ENCODE assay signal across 19 cellular contexts in genomic region chr4:1896658-1896991, GRCh38. TPM values are rescaled to one million over a fixed set of nuclear protein-coding genes. Genes with fewer than 3 reads are reported as not detected.
DNase-seq lines count a peak whose midpoint lies in the region; ATAC-seq, FAIRE-seq and TF ChIP-seq lines count a peak whose summit lies in the region.
"Had no signal": no experiment of that assay in that cellular context is flagged by ENCODE, and none has a peak within 500 bp of the region (broad histone marks: within the 10 kb centered on the region; RNA-seq: fewer than 3 reads in every experiment).

No MANE protein-coding gene starts in this region.

- H3K27me3 ChIP-seq in CD8-positive, alpha-beta memory T cell (ENCODE audit: insufficient read depth, low read length, poor library complexity, severe bottlenecking), result no peaks in the 10 kb centered on the region
- H3K27me3 ChIP-seq: BE2C had no signal

- no peak for TF ChIP-seq CTCF in RWPE1 (conservative IDR thresholded peaks at IDR 0.05; ENCODE audit: low read depth)
- TF ChIP-seq CTCF in kidney (IDR thresholded peaks at IDR 0.05; ENCODE audit: borderline replicate concordance, extremely low read depth, insufficient read depth), result no peak

- H3K27me3 Mint-ChIP-seq in activated CD4-positive, alpha-beta memory T cell treated with anti-CD3 and anti-CD28 coated beads, Interleukin-2, amount 10 ng/mL, durations not matched to agents 7 days and 5 days, result no peaks in the 10 kb centered on the region
- H3K27me3 Mint-ChIP-seq in activated CD4-positive, alpha-beta memory T cell treated with anti-CD3 and anti-CD28 coated beads for 36 hours, result no peaks in the 10 kb centered on the region
- no peaks in the 10 kb centered on the region for H3K27me3 Mint-ChIP-seq in stimulated activated naive B cell treated with anti-CD40 and anti-IgM and Interleukin-4, amounts not matched to agents 10 μg/mL and 1 μg/mL and 100 μg/mL, for 72 hours
- no peaks in the 10 kb centered on the region for H3K27me3 Mint-ChIP-seq in CD8-positive, alpha-beta memory T cell
- H3K27me3 Mint-ChIP-seq: CD4-positive, alpha-beta T cell had no signal

- peaks cover 56% of the 10 kb centered on the region for H3K4me1 Mint-ChIP-seq in activated CD4-positive, alpha-beta memory T cell treated with anti-CD3 and anti-CD28 coated beads, Interleukin-2, amount 10 ng/mL, durations not matched to agents 7 days and 5 days
- peaks cover 20% of the 10 kb centered on the region for H3K4me1 Mint-ChIP-seq in activated CD4-positive, alpha-beta memory T cell treated with anti-CD3 and anti-CD28 coated beads for 36 hours (ENCODE audit: low read depth)
- H3K4me1 Mint-ChIP-seq in stimulated activated naive B cell treated with anti-CD40 and anti-IgM and Interleukin-4, amounts not matched to agents 10 μg/mL and 1 μg/mL and 100 μg/mL, for 72 hours, result peaks cover 11 to 17% of the 10 kb centered on the region in 2 donors
- peaks cover 7 to 21% (median 17%) of the 10 kb centered on the region in 3 donors for H3K4me1 Mint-ChIP-seq in CD8-positive, alpha-beta memory T cell

- no peak overlapping the region for H3K4me3 ChIP-seq in kidney (ENCODE audit: low read length in 2 of 2)
- H3K4me3 ChIP-seq in CD8-positive, alpha-beta memory T cell (ENCODE audit: low read length), result no peak overlapping the region
- H3K4me3 ChIP-seq: K562 had no signal

- no peaks in the 10 kb centered on the region for H3K9me3 ChIP-seq in kidney (ENCODE audit: control insufficient read depth in 1 of 2, low read length in 2 of 2)
- H3K9me3 ChIP-seq in CD8-positive, alpha-beta memory T cell (ENCODE audit: low read length), result no peaks in the 10 kb centered on the region
- H3K9me3 ChIP-seq: BE2C had no signal

- ATAC-seq in stimulated activated naive B cell treated with anti-CD40 and anti-IgM and Interleukin-4, amounts not matched to agents 10 μg/mL and 1 μg/mL and 100 μg/mL, for 72 hours (replicated peaks), result no peak
- ATAC-seq: K562 had no signal

- CTCF ChIA-PET in activated CD4-positive, alpha-beta memory T cell treated with anti-CD3 and anti-CD28 coated beads, Interleukin-2, amount 10 ng/mL, durations not matched to agents 7 days and 5 days (lab: Charles Lee), result interaction anchor here (0.7 to 4.7 kb wide), 3 partner anchors 22 to 864 kb away, joined by 3 to 47 read pairs (median 3); no protein-coding TSS in a partner anchor
- CTCF ChIA-PET in activated CD4-positive, alpha-beta memory T cell treated with anti-CD3 and anti-CD28 coated beads for 36 hours (lab: Charles Lee), result no interaction called here
- CTCF ChIA-PET in RWPE1 (lab: Yijun Ruan, JAX), result no interaction called here
- CTCF ChIA-PET in CD8-positive, alpha-beta memory T cell (lab: Charles Lee), result interaction anchor here (1.8 to 7.4 kb wide), 2 partner anchors 47 to 151 kb away, joined by 3 to 126 read pairs; no protein-coding TSS in a partner anchor

- H3K36me3 ChIP-seq in kidney (ENCODE audit: control insufficient read depth in 1 of 2, insufficient read depth in 2 of 2, low read length in 2 of 2), result peaks cover 0 to 2% of the 10 kb centered on the region in 2 donors
- H3K36me3 ChIP-seq in CD8-positive, alpha-beta memory T cell (ENCODE audit: insufficient read depth, low read length), result peaks cover 7% of the 10 kb centered on the region

- peak overlapping the region; percentile 44 for H3K27ac Mint-ChIP-seq in activated CD4-positive, alpha-beta memory T cell treated with anti-CD3 and anti-CD28 coated beads, Interleukin-2, amount 10 ng/mL, durations not matched to agents 7 days and 5 days
- no peak overlapping the region for H3K27ac Mint-ChIP-seq in activated CD4-positive, alpha-beta memory T cell treated with anti-CD3 and anti-CD28 coated beads for 36 hours
- peak overlapping the region; percentile 10 for H3K27ac Mint-ChIP-seq in stimulated activated naive B cell treated with anti-CD40 and anti-IgM and Interleukin-4, amounts not matched to agents 10 μg/mL and 1 μg/mL and 100 μg/mL, for 72 hours
- no peak overlapping the region for H3K27ac Mint-ChIP-seq in CD8-positive, alpha-beta memory T cell
- H3K27ac Mint-ChIP-seq: CD4-positive, alpha-beta T cell had no signal

- H3K36me3 Mint-ChIP-seq in activated CD4-positive, alpha-beta memory T cell treated with anti-CD3 and anti-CD28 coated beads, Interleukin-2, amount 10 ng/mL, durations not matched to agents 7 days and 5 days (ENCODE audit: low read depth), result peaks cover 65% of the 10 kb centered on the region
- peaks cover 19% of the 10 kb centered on the region for H3K36me3 Mint-ChIP-seq in activated CD4-positive, alpha-beta memory T cell treated with anti-CD3 and anti-CD28 coated beads for 36 hours
- peaks cover 19 to 21% of the 10 kb centered on the region in 2 donors for H3K36me3 Mint-ChIP-seq in stimulated activated naive B cell treated with anti-CD40 and anti-IgM and Interleukin-4, amounts not matched to agents 10 μg/mL and 1 μg/mL and 100 μg/mL, for 72 hours
- H3K36me3 Mint-ChIP-seq in CD8-positive, alpha-beta memory T cell, result peaks cover 0 to 17% (median 2%) of the 10 kb centered on the region in 3 donors

- no peak for DNase-seq in activated CD4-positive, alpha-beta memory T cell treated with anti-CD3 and anti-CD28 coated beads, Interleukin-2, amount 10 ng/mL, durations not matched to agents 7 days and 5 days
- no peak for DNase-seq in activated CD4-positive, alpha-beta memory T cell treated with anti-CD3 and anti-CD28 coated beads for 36 hours
- DNase-seq in RWPE1 (ENCODE audit: low spot score) (no peak), kidney (peak; percentile 37), foreskin melanocyte (no peak)
- DNase-seq in stimulated activated naive B cell treated with anti-CD40 and anti-IgM and Interleukin-4, amounts not matched to agents 10 μg/mL and 1 μg/mL and 100 μg/mL, for 72 hours, result no peak
- DNase-seq in CD8-positive, alpha-beta memory T cell, result no peak
- DNase-seq: BE2C; CD4-positive, alpha-beta T cell; EL; GOT3; NCI-H1105; NCI-H2081; NK-92 treated with Interleukin-12 subunit alpha and Interleukin-12 subunit beta, amount 100 ng/mL, for 24 hours; Right ventricle myocardium superior had no signal

- H3K4me1 ChIP-seq in kidney (ENCODE audit: control insufficient read depth in 1 of 2, insufficient read depth in 1 of 2, low read depth in 1 of 2, low read length in 2 of 2), result no peaks in the 10 kb centered on the region
- H3K4me1 ChIP-seq in CD8-positive, alpha-beta memory T cell (ENCODE audit: insufficient read depth, low read length), result peaks cover 5% of the 10 kb centered on the region

- peak overlapping the region; percentile 44 for H3K27ac ChIP-seq in RWPE1
- H3K27ac ChIP-seq in kidney (ENCODE audit: low read depth in 2 of 2, low read length in 2 of 2), result no peak overlapping the region
- no peak overlapping the region for H3K27ac ChIP-seq in CD8-positive, alpha-beta memory T cell (ENCODE audit: low read depth, low read length)

- POLR2A ChIA-PET in activated CD4-positive, alpha-beta memory T cell treated with anti-CD3 and anti-CD28 coated beads, Interleukin-2, amount 10 ng/mL, durations not matched to agents 7 days and 5 days (lab: Charles Lee), result interaction anchor here (1.3 to 1.4 kb wide), 2 partner anchors 9 to 18 kb away, joined by 3 read pairs; no protein-coding TSS in a partner anchor
- POLR2A ChIA-PET in activated CD4-positive, alpha-beta memory T cell treated with anti-CD3 and anti-CD28 coated beads for 36 hours (lab: Charles Lee), result no interaction called here
- POLR2A ChIA-PET in RWPE1 (lab: Yijun Ruan, JAX; ENCODE audit: low non-redundant PET), result no interaction called here
- POLR2A ChIA-PET in CD8-positive, alpha-beta memory T cell (lab: Charles Lee), result no interaction called here

- H3K4me3 Mint-ChIP-seq in activated CD4-positive, alpha-beta memory T cell treated with anti-CD3 and anti-CD28 coated beads, Interleukin-2, amount 10 ng/mL, durations not matched to agents 7 days and 5 days, result no peak overlapping the region
- no peak overlapping the region for H3K4me3 Mint-ChIP-seq in activated CD4-positive, alpha-beta memory T cell treated with anti-CD3 and anti-CD28 coated beads for 36 hours
- no peak overlapping the region for H3K4me3 Mint-ChIP-seq in stimulated activated naive B cell treated with anti-CD40 and anti-IgM and Interleukin-4, amounts not matched to agents 10 μg/mL and 1 μg/mL and 100 μg/mL, for 72 hours
- H3K4me3 Mint-ChIP-seq in CD8-positive, alpha-beta memory T cell, result no peak overlapping the region
- H3K4me3 Mint-ChIP-seq: CD4-positive, alpha-beta T cell had no signal

- intact Hi-C loops in activated CD4-positive, alpha-beta memory T cell treated with anti-CD3 and anti-CD28 coated beads for 36 hours (cut with micrococcal nuclease), result no loop called here
- intact Hi-C loops in kidney (cut with DNase I), result no loop called here

- no peak for FAIRE-seq in kidney (lab: Jason Lieb, UNC)
- FAIRE-seq: A204.1, GM12891, K562, RCC 7860 had no signal

- no peaks in the 10 kb centered on the region for H3K9me3 Mint-ChIP-seq in activated CD4-positive, alpha-beta memory T cell treated with anti-CD3 and anti-CD28 coated beads, Interleukin-2, amount 10 ng/mL, durations not matched to agents 7 days and 5 days
- H3K9me3 Mint-ChIP-seq in activated CD4-positive, alpha-beta memory T cell treated with anti-CD3 and anti-CD28 coated beads for 36 hours, result no peaks in the 10 kb centered on the region
- H3K9me3 Mint-ChIP-seq in stimulated activated naive B cell treated with anti-CD40 and anti-IgM and Interleukin-4, amounts not matched to agents 10 μg/mL and 1 μg/mL and 100 μg/mL, for 72 hours, result no peaks in the 10 kb centered on the region
- H3K9me3 Mint-ChIP-seq in CD8-positive, alpha-beta memory T cell, result no peaks in the 10 kb centered on the region
- H3K9me3 Mint-ChIP-seq: CD4-positive, alpha-beta T cell had no signal

- no peak overlapping the region for H3K9ac ChIP-seq in kidney (ENCODE audit: low read length in 2 of 2)

RNA-seq across cellular contexts. Expression of gene NSD2, which starts 25.4 kb away (rescaled TPM):
- 100 to 1,000 TPM; 235 to 248 TPM for total RNA-seq in activated CD4-positive, alpha-beta memory T cell treated with anti-CD3 and anti-CD28 coated beads, Interleukin-2, amount 10 ng/mL, durations not matched to agents 7 days and 5 days
- 100 to 1,000 TPM; 197 to 199 TPM for total RNA-seq in activated CD4-positive, alpha-beta memory T cell treated with anti-CD3 and anti-CD28 coated beads for 36 hours
- total RNA-seq in kidney, result 51.2 TPM
- 5.5 TPM for polyA plus RNA-seq in kidney (ENCODE audit: insufficient read depth, low read depth, low replicate concordance)
- 100 to 1,000 TPM; 150 to 152 TPM for total RNA-seq in CD8-positive, alpha-beta memory T cell
- polyA plus RNA-seq in CD8-positive, alpha-beta memory T cell, result 9.0 TPM

RNA-seq across cellular contexts. Expression of gene LETM1, which starts 40.7 kb away (rescaled TPM):
- total RNA-seq in activated CD4-positive, alpha-beta memory T cell treated with anti-CD3 and anti-CD28 coated beads, Interleukin-2, amount 10 ng/mL, durations not matched to agents 7 days and 5 days, result 10 to 100 TPM; 36.6 to 39.3 TPM
- total RNA-seq in activated CD4-positive, alpha-beta memory T cell treated with anti-CD3 and anti-CD28 coated beads for 36 hours, result 10 to 100 TPM; 41.1 to 42.6 TPM
- total RNA-seq in kidney, result 46.4 TPM
- 20.0 TPM for polyA plus RNA-seq in kidney (ENCODE audit: insufficient read depth, low read depth, low replicate concordance)
- total RNA-seq in CD8-positive, alpha-beta memory T cell, result 10 to 100 TPM; 85.4 to 87.3 TPM
- polyA plus RNA-seq in CD8-positive, alpha-beta memory T cell, result 15.5 TPM

Comparison
In these comparisons a context has a peak if more than half of its experiments do, and no peak if none do; other contexts are left out.
1. H3K27ac Mint-ChIP-seq: peak in activated CD4-positive, alpha-beta memory T cell treated with anti-CD3 and anti-CD28 coated beads, Interleukin-2, amount 10 ng/mL, durations not matched to agents 7 days and 5 days (single experiment) and stimulated activated naive B cell treated with anti-CD40 and anti-IgM and Interleukin-4, amounts not matched to agents 10 μg/mL and 1 μg/mL and 100 μg/mL, for 72 hours (single experiment); none in activated CD4-positive, alpha-beta memory T cell treated with anti-CD3 and anti-CD28 coated beads for 36 hours (single experiment) and CD8-positive, alpha-beta memory T cell (0 of 8).
2. CTCF ChIA-PET loops: an anchor here in activated CD4-positive, alpha-beta memory T cell treated with anti-CD3 and anti-CD28 coated beads, Interleukin-2, amount 10 ng/mL, durations not matched to agents 7 days and 5 days (0.7 to 4.7 kb wide) and CD8-positive, alpha-beta memory T cell (1.8 to 7.4 kb wide); none called in activated CD4-positive, alpha-beta memory T cell treated with anti-CD3 and anti-CD28 coated beads for 36 hours and RWPE1.